9 cellular contexts compared by ENCODE assay signal in genomic region chr12:109518820-109519665, GRCh38. TPM values are rescaled to one million over a fixed set of nuclear protein-coding genes. Genes with fewer than 3 reads are reported as not detected.
DNase-seq lines count a peak whose midpoint lies in the region; ATAC-seq and TF ChIP-seq lines count a peak whose summit lies in the region.
"Had no signal": no experiment of that assay in that cellular context is flagged by ENCODE, and none has a peak within 500 bp of the region (broad histone marks: within the 10 kb centered on the region; RNA-seq: fewer than 3 reads in every experiment).

No MANE protein-coding gene starts in this region.

- no peak for ATAC-seq in HG02678 (IDR thresholded peaks at IDR 0.05; ENCODE audit: unreplicated experiment)
- ATAC-seq in HG03139 (IDR thresholded peaks at IDR 0.05; ENCODE audit: unreplicated experiment), result no peak

- peak; percentile 97 for TF ChIP-seq CTCF in DOHH2 (IDR thresholded peaks at IDR 0.05; ENCODE audit: low read depth, low read length, poor library complexity, severe bottlenecking)
- peak; percentile 69 to 90 for TF ChIP-seq CTCF in right atrium auricular region (IDR thresholded peaks at IDR 0.05)

- H3K9me2 ChIP-seq in DOHH2 (replicated peaks; ENCODE audit: control insufficient read depth, low read length), result no peaks in the 10 kb centered on the region

- H3K27ac ChIP-seq in DOHH2 (ENCODE audit: low read depth, low read length) (no peak overlapping the region), right atrium auricular region (peak overlapping the region; percentile 59)
- H3K27ac ChIP-seq: epithelial cell of prostate had no signal

- H3K4me1 ChIP-seq in DOHH2 (ENCODE audit: control insufficient read depth, low read length), result no peaks in the 10 kb centered on the region
- peaks cover 0 to 49% of the 10 kb centered on the region in 2 donors for H3K4me1 ChIP-seq in right atrium auricular region

- no peaks in the 10 kb centered on the region for H3K79me2 ChIP-seq in DOHH2 (ENCODE audit: control insufficient read depth, low read length)

- no peak overlapping the region for H3K4me3 ChIP-seq in DOHH2 (ENCODE audit: low read length)
- H3K4me3 ChIP-seq in right atrium auricular region, result no peak overlapping the region

- H4K20me1 ChIP-seq in DOHH2 (ENCODE audit: control insufficient read depth, insufficient read depth, low read depth, low read length), result no peaks in the 10 kb centered on the region

- no peak overlapping the region for H3K4me2 ChIP-seq in DOHH2 (ENCODE audit: low read length)

- DNase-seq in M059J (ENCODE audit: low read depth) (peak; percentile 69), SKM-1 (lab: John Stamatoyannopoulos, UW; ENCODE audit: unreplicated experiment) (peak; percentile 2), amniotic epithelial cell (ENCODE audit: low read depth) (peak; percentile 86), right atrium auricular region (ENCODE audit: low spot score) (peak; percentile 72), retina (peak; percentile 85)

- H3K9me3 ChIP-seq in DOHH2 (ENCODE audit: control insufficient read depth, insufficient read depth, low read length), result no peaks in the 10 kb centered on the region
- no peaks in the 10 kb centered on the region for H3K9me3 ChIP-seq in right atrium auricular region

- H3K27me3 ChIP-seq in DOHH2 (ENCODE audit: control insufficient read depth, low read length), result no peaks in the 10 kb centered on the region
- no peaks in the 10 kb centered on the region for H3K27me3 ChIP-seq in right atrium auricular region

- H3K36me3 ChIP-seq in DOHH2 (ENCODE audit: control insufficient read depth, low read length) (peaks cover 25% of the 10 kb centered on the region), right atrium auricular region (peaks cover 62% of the 10 kb centered on the region)

- H3F3A ChIP-seq in DOHH2 (ENCODE audit: control insufficient read depth, insufficient read depth), result no peaks in the 10 kb centered on the region

RNA-seq across cellular contexts. Expression of gene UBE3B, which starts 41.6 kb away (rescaled TPM):
- 22.0 and 28.5 TPM in 2 replicates for total RNA-seq in M059J (2014; rRNA removed; shearing (Covaris generic))
- 10 to 100 TPM; 41.7 to 71.8 TPM for total RNA-seq in right atrium auricular region

RNA-seq across cellular contexts. Expression of gene KCTD10, which starts 41.9 kb away (rescaled TPM):
- 31.8 and 37.9 TPM in 2 replicates for total RNA-seq in M059J (2014; rRNA removed; shearing (Covaris generic))
- 10 to 100 TPM; 34.4 to 55.9 TPM for total RNA-seq in right atrium auricular region

RNA-seq across cellular contexts. Expression of gene MMAB, which starts 54.3 kb away (rescaled TPM):
- 36.0 and 40.1 TPM in 2 replicates for total RNA-seq in M059J (2014; rRNA removed; shearing (Covaris generic))
- 10 to 100 TPM; 30.3 to 53.1 TPM for total RNA-seq in right atrium auricular region

RNA-seq across cellular contexts. Expression of gene MVK, which starts 54.6 kb away (rescaled TPM):
- 22.4 and 30.6 TPM in 2 replicates for total RNA-seq in M059J (2014; rRNA removed; shearing (Covaris generic))
- 1 to 10 TPM; 5.5 to 7.5 TPM for total RNA-seq in right atrium auricular region

Comparison
In these comparisons a context has a peak if more than half of its experiments do, and no peak if none do; other contexts are left out.
1. DNase-seq: peak in every context shown above with its lines; median percentile 86 in amniotic epithelial cell; 85 in retina; 72 in right atrium auricular region; 69 in M059J; 2 in SKM-1.